Comparison of ENCODE assay signal across 8 cellular contexts in the genomic region with DNA sequence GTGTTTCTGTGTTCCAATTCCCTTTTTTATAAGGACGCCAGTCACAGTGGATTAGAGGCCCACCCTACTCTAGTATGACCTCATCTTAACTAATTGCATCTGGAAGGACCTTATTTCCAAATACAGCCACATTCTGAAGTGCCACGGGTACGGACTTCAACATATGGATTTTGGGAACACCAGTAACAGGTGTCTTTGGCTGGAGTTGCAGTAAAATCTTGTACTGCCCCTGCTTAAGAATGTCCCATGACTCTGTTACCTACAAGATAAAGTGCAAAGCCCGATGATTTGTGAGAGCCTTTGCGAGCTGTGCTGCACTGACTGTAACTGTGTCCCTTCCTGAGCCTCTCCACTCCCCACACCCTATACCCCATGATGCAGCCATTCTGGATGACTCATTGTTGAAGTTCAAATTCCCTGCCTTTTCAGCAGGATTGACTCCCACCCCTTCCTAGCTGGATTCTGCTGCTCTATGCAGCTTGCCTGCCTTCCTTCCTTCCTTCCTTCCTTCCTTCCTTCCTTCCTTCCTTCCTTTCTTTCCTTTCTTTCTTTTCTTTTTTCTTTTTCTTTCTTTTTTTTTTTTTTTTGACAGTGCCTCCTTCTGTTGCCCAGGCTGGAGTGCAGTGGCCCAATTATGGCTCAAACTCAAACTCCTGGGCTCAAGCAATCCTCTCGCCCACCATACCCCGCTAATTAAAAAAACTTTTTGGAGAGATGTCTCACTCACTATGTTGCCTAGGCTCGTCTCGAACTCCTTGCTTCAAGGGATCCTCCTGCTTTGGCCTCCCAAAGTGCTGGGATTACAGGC. TPM values are rescaled to one million over a fixed set of nuclear protein-coding genes. Genes with fewer than 3 reads are reported as not detected.
DNase-seq lines count a peak whose midpoint lies in the region; ATAC-seq and TF ChIP-seq lines count a peak whose summit lies in the region.

No MANE protein-coding gene starts in this region.

- peak; percentile 74 for DNase-seq in AG08396 (ENCODE audit: low spot score)
- peak; percentile 20 for DNase-seq in MCF 10A (ENCODE audit: unreplicated experiment)
- DNase-seq in mucosa of descending colon, result no peak
- no peak for DNase-seq in stimulated activated CD8-positive, alpha-beta memory T cell treated with anti-CD3 and anti-CD28 coated beads, Interleukin-4, amount 100 ng/mL, for 48 hours
- no peak for DNase-seq in NAMALWA (ENCODE audit: low spot score)

- H3K27ac ChIP-seq in HUES48 (ENCODE audit: low read depth, low read length), result no peak overlapping the region

- H3K36me3 Mint-ChIP-seq in MCF 10A (ENCODE audit: insufficient read depth, unreplicated experiment), result no peaks in the 10 kb centered on the region

- TF ChIP-seq CTCF in MCF 10A (IDR thresholded peaks at IDR 0.05; ENCODE audit: unreplicated experiment), result no peak
- no peak for TF ChIP-seq CTCF in mucosa of descending colon (IDR thresholded peaks at IDR 0.05)

- no peaks in the 10 kb centered on the region for H3K9me3 ChIP-seq in HUES48 (ENCODE audit: control insufficient read depth, insufficient read depth, low read length)
- no peaks in the 10 kb centered on the region for H3K9me3 ChIP-seq in mucosa of descending colon

- POLR2A ChIA-PET in MCF 10A (lab: Yijun Ruan, JAX), result no interaction called here

- no TSS peak for BruUV-seq in MCF 10A (replicated peaks; lab: Mats Ljungman, UMichigan)

- no peaks in the 10 kb centered on the region for H3K9me3 Mint-ChIP-seq in MCF 10A (ENCODE audit: unreplicated experiment)

- intact Hi-C loops in MCF 10A (cut with micrococcal nuclease), result no loop called here
- intact Hi-C loops in mucosa of descending colon (cut with DNase I, micrococcal nuclease), result no loop called here

- H3K4me1 Mint-ChIP-seq in MCF 10A (ENCODE audit: insufficient read depth, unreplicated experiment), result no peaks in the 10 kb centered on the region

- no peak overlapping the region for H3K9ac ChIP-seq in HUES48 (ENCODE audit: low read depth, low read length)

- peaks cover 2% of the 10 kb centered on the region; the same call in 1 of the 2 replicates for H3K4me1 ChIP-seq in HUES48 (ENCODE audit: control insufficient read depth, insufficient read depth, low read length)
- H3K4me1 ChIP-seq in mucosa of descending colon (ENCODE audit: low read depth), result peaks cover 32% of the 10 kb centered on the region

- H3K27me3 ChIP-seq in HUES48 (ENCODE audit: control insufficient read depth, insufficient read depth, low read length), result peaks cover 64% of the 10 kb centered on the region

- no peaks in the 10 kb centered on the region for H3K27me3 Mint-ChIP-seq in MCF 10A (ENCODE audit: insufficient read depth, unreplicated experiment)

- no peak overlapping the region for H3K27ac Mint-ChIP-seq in MCF 10A (ENCODE audit: low read depth, unreplicated experiment)

- peak overlapping the region; percentile 76 for H3K4me3 ChIP-seq in HUES48 (ENCODE audit: low read depth, low read length)
- no peak overlapping the region for H3K4me3 ChIP-seq in mucosa of descending colon

- no peaks in the 10 kb centered on the region for H3K36me3 ChIP-seq in HUES48 (ENCODE audit: control insufficient read depth, insufficient read depth, low read length)
- H3K36me3 ChIP-seq in mucosa of descending colon (ENCODE audit: low read depth), result no peaks in the 10 kb centered on the region

- ATAC-seq in mucosa of descending colon (peak; percentile 34), HG03432 (IDR thresholded peaks at IDR 0.05; ENCODE audit: unreplicated experiment) (no peak), HG02938 (IDR thresholded peaks at IDR 0.05; ENCODE audit: unreplicated experiment) (no peak)

- CTCF ChIA-PET in MCF 10A (lab: Yijun Ruan, JAX), result no interaction called here

- H3K4me3 Mint-ChIP-seq in MCF 10A (ENCODE audit: unreplicated experiment), result no peak overlapping the region

RNA-seq across cellular contexts. Expression of a gene that starts 2.1 kb away (rescaled TPM):
- total RNA-seq in MCF 10A (2022) (not detected in 2 replicates), mucosa of descending colon (not detected)

RNA-seq across cellular contexts. Expression of a gene that starts 2.2 kb away (rescaled TPM):
- total RNA-seq in MCF 10A (2022) (not detected in 2 replicates), mucosa of descending colon (under 1 TPM in 2 of 3 donors, not detected in 1; 0.06 to 0.10 TPM)

RNA-seq across cellular contexts. Expression of a gene that starts 11.2 kb away (rescaled TPM):
- total RNA-seq in MCF 10A (2022) (6.8 and 8.9 TPM in 2 replicates), mucosa of descending colon (10 to 100 TPM; 21.9 to 22.2 (median 22.0) TPM)

RNA-seq across cellular contexts. Expression of a gene that starts 28.3 kb away (rescaled TPM):
- 101 and 119 TPM in 2 replicates for total RNA-seq in MCF 10A (2022)
- 100 to 1,000 TPM; 133 to 161 (median 160) TPM for total RNA-seq in mucosa of descending colon

Comparison
In these comparisons a context has a peak if more than half of its experiments do, and no peak if none do; other contexts are left out.
1. DNase-seq: peak in AG08396 (single experiment) and MCF 10A (single experiment); none in mucosa of descending colon (0 of 3), stimulated activated CD8-positive, alpha-beta memory T cell treated with anti-CD3 and anti-CD28 coated beads, Interleukin-4, amount 100 ng/mL, for 48 hours (single experiment) and NAMALWA (single experiment).